12 cellular contexts compared by ENCODE assay signal in genomic region chr6:134398453-134398852, GRCh38.
A peak's percentile ranks its signal among the peaks of the same experiment; 100 is the strongest.
DNase-seq lines count a peak whose midpoint lies in the region; ATAC-seq lines count a peak whose summit lies in the region.
"Had no signal": no experiment of that assay in that cellular context is flagged by ENCODE, and none has a peak within 500 bp of the region (broad histone marks: within the 10 kb centered on the region; RNA-seq: fewer than 3 reads in every experiment).

No MANE protein-coding gene starts in this region.

- no peaks in the 10 kb centered on the region for H3K9me3 Mint-ChIP-seq in activated T-cell treated with anti-CD3 and anti-CD28 coated beads, Interleukin-2, amount 50 U/mL, for 4 hours
- H3K9me3 Mint-ChIP-seq in dendritic cell treated with granulocyte-macrophage colony-stimulating factor and Interleukin-4, amounts not matched to agents 40 ng/mL and 50 ng/mL, for 4 days, result peaks cover 12% of the 10 kb centered on the region
- no peaks in the 10 kb centered on the region for H3K9me3 Mint-ChIP-seq in stimulated activated effector memory CD8-positive, alpha-beta T cell treated with anti-CD3 and anti-CD28 coated beads, Interleukin-12 subunit alpha, Interleukin-12 subunit beta, amount 100 ng/mL, for 72 hours
- no peaks in the 10 kb centered on the region for H3K9me3 Mint-ChIP-seq in naive thymus-derived CD8-positive, alpha-beta T cell
- H3K9me3 Mint-ChIP-seq: activated naive CD8-positive, alpha-beta T cell treated with anti-CD3 and anti-CD28 coated beads, Interleukin-2, amount 10 ng/mL, durations not matched to agents 7 days and 5 days had no signal

- ATAC-seq in activated T-cell treated with anti-CD3 and anti-CD28 coated beads, Interleukin-2, amount 50 U/mL, for 4 hours, result peak; percentile 40 to 46
- ATAC-seq in stimulated activated effector memory CD8-positive, alpha-beta T cell treated with anti-CD3 and anti-CD28 coated beads, Interleukin-12 subunit alpha, Interleukin-12 subunit beta, amount 100 ng/mL, for 72 hours, result peak; percentile 77
- ATAC-seq in naive thymus-derived CD8-positive, alpha-beta T cell, result no peak

- no peaks in the 10 kb centered on the region for H3K27me3 Mint-ChIP-seq in activated T-cell treated with anti-CD3 and anti-CD28 coated beads, Interleukin-2, amount 50 U/mL, for 4 hours (ENCODE audit: low read depth)
- H3K27me3 Mint-ChIP-seq in dendritic cell treated with granulocyte-macrophage colony-stimulating factor and Interleukin-4, amounts not matched to agents 40 ng/mL and 50 ng/mL, for 4 days, result no peaks in the 10 kb centered on the region
- H3K27me3 Mint-ChIP-seq in naive thymus-derived CD8-positive, alpha-beta T cell, result no peaks in the 10 kb centered on the region

- H3K4me1 Mint-ChIP-seq in activated T-cell treated with anti-CD3 and anti-CD28 coated beads, Interleukin-2, amount 50 U/mL, for 4 hours (ENCODE audit: low read depth), result peaks cover 8% of the 10 kb centered on the region
- H3K4me1 Mint-ChIP-seq in dendritic cell treated with granulocyte-macrophage colony-stimulating factor and Interleukin-4, amounts not matched to agents 40 ng/mL and 50 ng/mL, for 4 days (ENCODE audit: low read depth), result peaks cover 50% of the 10 kb centered on the region
- H3K4me1 Mint-ChIP-seq in stimulated activated effector memory CD8-positive, alpha-beta T cell treated with anti-CD3 and anti-CD28 coated beads, Interleukin-12 subunit alpha, Interleukin-12 subunit beta, amount 100 ng/mL, for 72 hours, result peaks cover 21% of the 10 kb centered on the region
- peaks cover 9 to 19% (median 15%) of the 10 kb centered on the region in 4 donors for H3K4me1 Mint-ChIP-seq in naive thymus-derived CD8-positive, alpha-beta T cell

- no peak for DNase-seq in activated T-cell treated with anti-CD3 and anti-CD28 coated beads, Interleukin-2, amount 50 U/mL, for 4 hours
- DNase-seq in activated T-cell treated with anti-CD3 and anti-CD28 coated beads for 4 hours, result no peak
- peak; percentile 86 for DNase-seq in M059J (ENCODE audit: low read depth)
- DNase-seq in stimulated activated effector memory CD8-positive, alpha-beta T cell treated with anti-CD3 and anti-CD28 coated beads, Interleukin-12 subunit alpha, Interleukin-12 subunit beta, amount 100 ng/mL, for 72 hours (ENCODE audit: low spot score in 2 of 2), result no peak
- DNase-seq in naive thymus-derived CD8-positive, alpha-beta T cell, result no peak
- no peak for DNase-seq in DMS79 treated with DMSO at 0.1 percent for 48 hours (lab: John Stamatoyannopoulos, UW)
- no peak for DNase-seq in D341Med (ENCODE audit: low spot score)
- DNase-seq: activated naive CD8-positive, alpha-beta T cell treated with anti-CD3 and anti-CD28 coated beads, Interleukin-2, amount 10 ng/mL, durations not matched to agents 7 days and 5 days; BE2C; mammary epithelial cell; NCI-H1436 treated with DMSO at 0.1 percent for 48 hours had no signal

- no peak overlapping the region for H3K4me3 Mint-ChIP-seq in activated T-cell treated with anti-CD3 and anti-CD28 coated beads, Interleukin-2, amount 50 U/mL, for 4 hours
- H3K4me3 Mint-ChIP-seq in dendritic cell treated with granulocyte-macrophage colony-stimulating factor and Interleukin-4, amounts not matched to agents 40 ng/mL and 50 ng/mL, for 4 days, result no peak overlapping the region
- H3K4me3 Mint-ChIP-seq in stimulated activated effector memory CD8-positive, alpha-beta T cell treated with anti-CD3 and anti-CD28 coated beads, Interleukin-12 subunit alpha, Interleukin-12 subunit beta, amount 100 ng/mL, for 72 hours, result no peak overlapping the region
- H3K4me3 Mint-ChIP-seq in naive thymus-derived CD8-positive, alpha-beta T cell, result no peak overlapping the region
- H3K4me3 Mint-ChIP-seq: activated naive CD8-positive, alpha-beta T cell treated with anti-CD3 and anti-CD28 coated beads, Interleukin-2, amount 10 ng/mL, durations not matched to agents 7 days and 5 days had no signal

- H3K36me3 Mint-ChIP-seq in activated T-cell treated with anti-CD3 and anti-CD28 coated beads, Interleukin-2, amount 50 U/mL, for 4 hours (ENCODE audit: insufficient read depth), result no peaks in the 10 kb centered on the region
- no peaks in the 10 kb centered on the region for H3K36me3 Mint-ChIP-seq in dendritic cell treated with granulocyte-macrophage colony-stimulating factor and Interleukin-4, amounts not matched to agents 40 ng/mL and 50 ng/mL, for 4 days (ENCODE audit: low read depth)
- no peaks in the 10 kb centered on the region for H3K36me3 Mint-ChIP-seq in stimulated activated effector memory CD8-positive, alpha-beta T cell treated with anti-CD3 and anti-CD28 coated beads, Interleukin-12 subunit alpha, Interleukin-12 subunit beta, amount 100 ng/mL, for 72 hours
- no peaks in the 10 kb centered on the region for H3K36me3 Mint-ChIP-seq in naive thymus-derived CD8-positive, alpha-beta T cell
- H3K36me3 Mint-ChIP-seq: activated naive CD8-positive, alpha-beta T cell treated with anti-CD3 and anti-CD28 coated beads, Interleukin-2, amount 10 ng/mL, durations not matched to agents 7 days and 5 days had no signal

- intact Hi-C loops in dendritic cell treated with granulocyte-macrophage colony-stimulating factor and Interleukin-4, amounts not matched to agents 40 ng/mL and 50 ng/mL, for 4 days (cut with micrococcal nuclease), result no loop called here

- H3K27ac Mint-ChIP-seq in dendritic cell treated with granulocyte-macrophage colony-stimulating factor and Interleukin-4, amounts not matched to agents 40 ng/mL and 50 ng/mL, for 4 days, result peak overlapping the region; percentile 32
- no peak overlapping the region for H3K27ac Mint-ChIP-seq in stimulated activated effector memory CD8-positive, alpha-beta T cell treated with anti-CD3 and anti-CD28 coated beads, Interleukin-12 subunit alpha, Interleukin-12 subunit beta, amount 100 ng/mL, for 72 hours
- H3K27ac Mint-ChIP-seq in naive thymus-derived CD8-positive, alpha-beta T cell, result no peak overlapping the region
- H3K27ac Mint-ChIP-seq: activated naive CD8-positive, alpha-beta T cell treated with anti-CD3 and anti-CD28 coated beads, Interleukin-2, amount 10 ng/mL, durations not matched to agents 7 days and 5 days had no signal

- POLR2A ChIA-PET in naive thymus-derived CD8-positive, alpha-beta T cell (lab: Charles Lee), result no interaction called here

Comparison
In these comparisons a context has a peak if more than half of its experiments do, and no peak if none do; other contexts are left out.
1. ATAC-seq: peak in activated T-cell treated with anti-CD3 and anti-CD28 coated beads, Interleukin-2, amount 50 U/mL, for 4 hours (2 of 2) and stimulated activated effector memory CD8-positive, alpha-beta T cell treated with anti-CD3 and anti-CD28 coated beads, Interleukin-12 subunit alpha, Interleukin-12 subunit beta, amount 100 ng/mL, for 72 hours (single experiment); none in naive thymus-derived CD8-positive, alpha-beta T cell (0 of 2).